Comparison of ENCODE assay signal across 27 cellular contexts in the genomic region with DNA sequence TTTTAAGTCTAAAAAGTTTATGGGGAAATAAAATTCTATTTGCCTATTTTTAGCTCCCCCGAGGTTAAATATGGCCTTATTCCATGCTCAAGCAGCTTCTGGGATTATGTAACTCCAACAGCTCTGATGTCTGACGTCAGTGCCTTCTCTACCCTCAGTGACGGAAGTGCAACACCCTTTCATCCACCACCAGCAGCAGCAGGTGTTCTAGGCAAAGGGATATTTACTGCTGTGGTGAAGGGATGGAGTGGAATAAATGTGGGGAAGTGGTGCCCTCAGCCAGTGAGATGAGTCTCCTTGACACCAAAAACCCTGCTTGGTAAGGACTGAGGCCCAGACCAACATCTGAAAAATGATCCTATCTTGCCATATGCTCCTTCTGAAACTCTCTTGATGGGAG.
A peak's percentile ranks its signal among the peaks of the same experiment; 100 is the strongest.
DNase-seq lines count a peak whose midpoint lies in the region; ATAC-seq and TF ChIP-seq lines count a peak whose summit lies in the region.
"Had no signal": no experiment of that assay in that cellular context is flagged by ENCODE, and none has a peak within 500 bp of the region (broad histone marks: within the 10 kb centered on the region; RNA-seq: fewer than 3 reads in every experiment).

No MANE protein-coding gene starts in this region.

- DNase-seq in DMS53 (lab: John Stamatoyannopoulos, UW) (peak; percentile 7), DMS53 treated with DMSO at 0.1 percent for 48 hours (lab: John Stamatoyannopoulos, UW; ENCODE audit: unreplicated experiment) (no peak), NCI-H2107 (lab: John Stamatoyannopoulos, UW) (peak; percentile 78), SHP77 (lab: John Stamatoyannopoulos, UW) (peak; percentile 64 to 71), mucosa of descending colon (no peak), medulla oblongata (ENCODE audit: extremely low spot score) (no peak)
- DNase-seq: 8988T; activated T-cell treated with anti-CD3 and anti-CD28 coated beads, Interleukin-2, amount 50 U/mL, for 1 hour; AML-193; brain microvascular endothelial cell; CD4-positive, alpha-beta memory T cell; DMS79; effector CD4-positive, alpha-beta T cell; GF-D8; GOT3; heart left ventricle; Karpas-422; NCI-H1105; NCI-H2081 treated with DMSO at 0.1 percent for 48 hours; PC-9; Right ventricle myocardium superior; stimulated activated CD4-positive, alpha-beta T cell treated with anti-CD3 and anti-CD28 coated beads, Interleukin-2, amount 100 ng/mL, for 24 hours; T-helper 1 cell had no signal

- intact Hi-C loops in mucosa of descending colon (cut with DNase I, micrococcal nuclease): no loop called here

- no peaks in the 10 kb centered on the region for H3K36me3 ChIP-seq in mucosa of descending colon (ENCODE audit: low read depth)
- H3K36me3 ChIP-seq: adrenal gland, brain microvascular endothelial cell, heart left ventricle had no signal

- no peaks in the 10 kb centered on the region for H3K4me1 ChIP-seq in mucosa of descending colon (ENCODE audit: low read depth)
- H3K4me1 ChIP-seq: adrenal gland, heart left ventricle had no signal

- no peak overlapping the region for H3K4me3 ChIP-seq in mucosa of descending colon
- H3K4me3 ChIP-seq: adrenal gland, heart left ventricle, PC-9, smooth muscle cell had no signal

- no peak for TF ChIP-seq CTCF in mucosa of descending colon (IDR thresholded peaks at IDR 0.05)

- ATAC-seq in mucosa of descending colon: peak; percentile 19
- ATAC-seq in GM18868 (IDR thresholded peaks at IDR 0.05; ENCODE audit: unreplicated experiment): no peak
- ATAC-seq in GM21360 (IDR thresholded peaks at IDR 0.05; ENCODE audit: unreplicated experiment): no peak
- ATAC-seq: heart left ventricle had no signal

- peaks cover 5% of the 10 kb centered on the region for H3K9me3 ChIP-seq in mucosa of descending colon
- H3K9me3 ChIP-seq: adrenal gland, heart left ventricle had no signal

Comparison
In these comparisons a context has a peak if more than half of its experiments do, and no peak if none do; other contexts are left out.
1. DNase-seq: peak in DMS53 (single experiment), NCI-H2107 (single experiment) and SHP77 (2 of 2); none in DMS53 treated with DMSO at 0.1 percent for 48 hours (single experiment), mucosa of descending colon (0 of 3) and medulla oblongata (single experiment).